8 cellular contexts compared by ENCODE assay signal in genomic region chr15:65517866-65518207, GRCh38. TPM values are rescaled to one million over a fixed set of nuclear protein-coding genes. Genes with fewer than 3 reads are reported as not detected.
A peak's percentile ranks its signal among the peaks of the same experiment; 100 is the strongest.
DNase-seq lines count a peak whose midpoint lies in the region; ATAC-seq and TF ChIP-seq lines count a peak whose summit lies in the region.

No MANE protein-coding gene starts in this region.

- no peaks in the 10 kb centered on the region for H3K27me3 Mint-ChIP-seq in activated naive CD4-positive, alpha-beta T cell treated with anti-CD3 and anti-CD28 coated beads, Interleukin-2, amount 10 ng/mL, durations not matched to agents 7 days and 5 days
- no peaks in the 10 kb centered on the region for H3K27me3 Mint-ChIP-seq in WTC11 (ENCODE audit: low read depth)

- peak overlapping the region; percentile 96 for H3K27ac Mint-ChIP-seq in activated naive CD4-positive, alpha-beta T cell treated with anti-CD3 and anti-CD28 coated beads, Interleukin-2, amount 10 ng/mL, durations not matched to agents 7 days and 5 days
- peak overlapping the region; percentile 74; the same call in 1 of the 2 replicates for H3K27ac Mint-ChIP-seq in WTC11

- POLR2A ChIA-PET in WTC11 (lab: Charles Lee), result interaction anchor here (0.7 kb wide), 1 partner anchor 26 kb away, joined by 5 read pairs; no protein-coding TSS in a partner anchor

- H3K4me3 ChIP-seq in iPS-20b (ENCODE audit: low read length) (peak overlapping the region; percentile 91), thymus (ENCODE audit: low read length) (peak overlapping the region; percentile 70)

- H3K4me1 Mint-ChIP-seq in activated naive CD4-positive, alpha-beta T cell treated with anti-CD3 and anti-CD28 coated beads, Interleukin-2, amount 10 ng/mL, durations not matched to agents 7 days and 5 days, result peaks cover 31% of the 10 kb centered on the region
- H3K4me1 Mint-ChIP-seq in WTC11, result peaks cover 12% of the 10 kb centered on the region

- no peak for TF ChIP-seq CTCF in WTC11 (IDR thresholded peaks at IDR 0.05)

- H3K36me3 Mint-ChIP-seq in activated naive CD4-positive, alpha-beta T cell treated with anti-CD3 and anti-CD28 coated beads, Interleukin-2, amount 10 ng/mL, durations not matched to agents 7 days and 5 days, result peaks cover 13% of the 10 kb centered on the region
- H3K36me3 Mint-ChIP-seq in WTC11, result no peaks in the 10 kb centered on the region

- H3K4me3 Mint-ChIP-seq in activated naive CD4-positive, alpha-beta T cell treated with anti-CD3 and anti-CD28 coated beads, Interleukin-2, amount 10 ng/mL, durations not matched to agents 7 days and 5 days, result peak overlapping the region; percentile 95
- peak overlapping the region; percentile 94 for H3K4me3 Mint-ChIP-seq in WTC11

- no peak; the same call in 1 of the 2 replicates for ATAC-seq in WTC11

- H3K9me3 Mint-ChIP-seq in activated naive CD4-positive, alpha-beta T cell treated with anti-CD3 and anti-CD28 coated beads, Interleukin-2, amount 10 ng/mL, durations not matched to agents 7 days and 5 days, result no peaks in the 10 kb centered on the region
- no peaks in the 10 kb centered on the region for H3K9me3 Mint-ChIP-seq in WTC11

- no peaks in the 10 kb centered on the region for H3K9me3 ChIP-seq in iPS-20b (ENCODE audit: insufficient read depth, low read depth, low read length)
- no peaks in the 10 kb centered on the region for H3K9me3 ChIP-seq in thymus (ENCODE audit: control insufficient read depth)

- WGBS in thymus, result 52% methylated on average over 8 of the region's 8 CpGs

- in situ Hi-C loops in KBM-7 (cut with MboI; ENCODE audit: low pct_unique_long_range_greater_than_20kb, low sequenced_read_pairs), result no loop called here

- H3K27ac ChIP-seq in iPS-20b (ENCODE audit: low read length), result no peak overlapping the region
- no peak overlapping the region for H3K27ac ChIP-seq in thymus (ENCODE audit: low read depth)

- DNase-seq in activated naive CD4-positive, alpha-beta T cell treated with anti-CD3 and anti-CD28 coated beads, Interleukin-2, amount 10 ng/mL, durations not matched to agents 7 days and 5 days, result no peak
- no peak for DNase-seq in activated naive CD4-positive, alpha-beta T cell treated with anti-CD3 and anti-CD28 coated beads, Interleukin-2, amount 50 U/mL, for 16 hours
- no peak for DNase-seq in WTC11 (ENCODE audit: low spot score)
- no peak for DNase-seq in KBM-7
- DNase-seq in NCI-H1436 treated with DMSO at 0.1 percent for 48 hours (lab: John Stamatoyannopoulos, UW), result no peak
- no peak for DNase-seq in activated CD4-positive, alpha-beta T cell treated with anti-CD3 and anti-CD28 coated beads for 48 hours

- H3K9ac ChIP-seq in iPS-20b (ENCODE audit: low read depth, low read length), result peak overlapping the region; percentile 65; the same call in 1 of the 2 replicates

- no peaks in the 10 kb centered on the region for H3K27me3 ChIP-seq in iPS-20b (ENCODE audit: insufficient read depth, low read length)
- no peaks in the 10 kb centered on the region for H3K27me3 ChIP-seq in thymus (ENCODE audit: control insufficient read depth, insufficient read depth)

- H3K36me3 ChIP-seq in iPS-20b (ENCODE audit: insufficient read depth, low read depth, low read length) (peaks cover 18% of the 10 kb centered on the region; the same call in 1 of the 2 replicates), thymus (ENCODE audit: control insufficient read depth, insufficient read depth) (peaks cover 8% of the 10 kb centered on the region)

- CTCF ChIA-PET in activated naive CD4-positive, alpha-beta T cell treated with anti-CD3 and anti-CD28 coated beads, Interleukin-2, amount 10 ng/mL, durations not matched to agents 7 days and 5 days (lab: Charles Lee), result interaction anchor here (0.6 kb wide), 1 partner anchor 330 kb away, joined by 3 read pairs; no protein-coding TSS in a partner anchor
- CTCF ChIA-PET in WTC11 (lab: Charles Lee), result no interaction called here

- H3K4me1 ChIP-seq in iPS-20b (ENCODE audit: insufficient read depth, low read length) (peaks cover 8% of the 10 kb centered on the region; the same call in 1 of the 2 replicates), thymus (ENCODE audit: control insufficient read depth, insufficient read depth, low read length) (peaks cover 4% of the 10 kb centered on the region)

TF ChIP-seq in WTC11, 78 proteins besides CTCF, POLR2A, EP300 and RAD21 (continues in another document):
- TF ChIP-seq ZNF263 (CRISPR knock-in tag; IDR thresholded peaks at IDR 0.05; ENCODE audit: low read depth), result no peak
- TF ChIP-seq USF1 (CRISPR knock-in tag; IDR thresholded peaks at IDR 0.05), result no peak
- TF ChIP-seq SOX15 (CRISPR knock-in tag; IDR thresholded peaks at IDR 0.05), result no peak
- no peak for TF ChIP-seq GTF2I (CRISPR knock-in tag; conservative IDR thresholded peaks at IDR 0.05)
- TF ChIP-seq NR1H2 (CRISPR knock-in tag; IDR thresholded peaks at IDR 0.05), result no peak
- no peak for TF ChIP-seq IRF2 (CRISPR knock-in tag; IDR thresholded peaks at IDR 0.05; ENCODE audit: borderline replicate concordance, low read depth)
- TF ChIP-seq SMAD3 (CRISPR knock-in tag; IDR thresholded peaks at IDR 0.05; ENCODE audit: borderline replicate concordance), result no peak
- no peak for TF ChIP-seq CBFB (CRISPR knock-in tag; IDR thresholded peaks at IDR 0.05; ENCODE audit: low read depth)
- no peak for TF ChIP-seq TEAD4 (CRISPR knock-in tag; IDR thresholded peaks at IDR 0.05)
- TF ChIP-seq, protein P1, sequence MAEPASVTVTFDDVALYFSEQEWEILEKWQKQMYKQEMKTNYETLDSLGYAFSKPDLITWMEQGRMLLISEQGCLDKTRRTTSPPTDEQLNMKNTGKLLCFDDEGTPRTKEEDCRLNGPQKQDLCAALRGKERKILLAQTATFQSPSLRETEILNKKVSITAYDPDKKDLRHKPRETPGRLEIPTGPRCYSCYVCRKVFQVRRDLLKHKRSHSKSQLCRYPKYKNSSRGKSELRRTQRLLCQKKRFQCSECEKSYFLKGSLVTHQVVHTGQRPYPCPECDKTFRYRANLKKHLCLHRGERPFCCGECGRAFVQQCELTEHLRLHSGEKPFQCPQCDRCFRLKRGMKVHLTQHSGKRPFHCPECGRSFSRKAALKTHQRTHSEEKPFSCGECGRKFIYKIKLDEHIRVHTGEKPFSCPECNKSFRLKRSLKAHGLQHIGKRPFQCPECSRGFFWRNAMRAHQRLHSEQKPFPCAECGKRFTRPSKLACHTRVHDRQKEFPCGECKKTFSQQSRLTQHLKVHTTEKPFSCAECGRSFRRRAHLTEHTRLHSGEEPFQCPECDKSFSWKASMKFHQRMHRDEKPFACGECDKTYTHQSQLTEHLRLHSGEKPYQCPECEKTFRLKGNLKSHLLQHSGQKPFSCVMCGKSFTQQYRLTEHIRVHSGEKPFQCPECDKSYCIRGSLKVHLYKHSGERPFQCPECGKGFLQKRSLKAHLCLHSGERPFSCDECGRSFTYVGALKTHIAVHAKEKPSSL (CRISPR knock-in tag; conservative IDR thresholded peaks at IDR 0.05), result no peak
- TF ChIP-seq, protein P2, sequence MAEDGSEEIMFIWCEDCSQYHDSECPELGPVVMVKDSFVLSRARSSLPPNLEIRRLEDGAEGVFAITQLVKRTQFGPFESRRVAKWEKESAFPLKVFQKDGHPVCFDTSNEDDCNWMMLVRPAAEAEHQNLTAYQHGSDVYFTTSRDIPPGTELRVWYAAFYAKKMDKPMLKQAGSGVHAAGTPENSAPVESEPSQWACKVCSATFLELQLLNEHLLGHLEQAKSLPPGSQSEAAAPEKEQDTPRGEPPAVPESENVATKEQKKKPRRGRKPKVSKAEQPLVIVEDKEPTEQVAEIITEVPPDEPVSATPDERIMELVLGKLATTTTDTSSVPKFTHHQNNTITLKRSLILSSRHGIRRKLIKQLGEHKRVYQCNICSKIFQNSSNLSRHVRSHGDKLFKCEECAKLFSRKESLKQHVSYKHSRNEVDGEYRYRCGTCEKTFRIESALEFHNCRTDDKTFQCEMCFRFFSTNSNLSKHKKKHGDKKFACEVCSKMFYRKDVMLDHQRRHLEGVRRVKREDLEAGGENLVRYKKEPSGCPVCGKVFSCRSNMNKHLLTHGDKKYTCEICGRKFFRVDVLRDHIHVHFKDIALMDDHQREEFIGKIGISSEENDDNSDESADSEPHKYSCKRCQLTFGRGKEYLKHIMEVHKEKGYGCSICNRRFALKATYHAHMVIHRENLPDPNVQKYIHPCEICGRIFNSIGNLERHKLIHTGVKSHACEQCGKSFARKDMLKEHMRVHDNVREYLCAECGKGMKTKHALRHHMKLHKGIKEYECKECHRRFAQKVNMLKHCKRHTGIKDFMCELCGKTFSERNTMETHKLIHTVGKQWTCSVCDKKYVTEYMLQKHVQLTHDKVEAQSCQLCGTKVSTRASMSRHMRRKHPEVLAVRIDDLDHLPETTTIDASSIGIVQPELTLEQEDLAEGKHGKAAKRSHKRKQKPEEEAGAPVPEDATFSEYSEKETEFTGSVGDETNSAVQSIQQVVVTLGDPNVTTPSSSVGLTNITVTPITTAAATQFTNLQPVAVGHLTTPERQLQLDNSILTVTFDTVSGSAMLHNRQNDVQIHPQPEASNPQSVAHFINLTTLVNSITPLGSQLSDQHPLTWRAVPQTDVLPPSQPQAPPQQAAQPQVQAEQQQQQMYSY (CRISPR knock-in tag; IDR thresholded peaks at IDR 0.05), result no peak
- TF ChIP-seq, protein P3, sequence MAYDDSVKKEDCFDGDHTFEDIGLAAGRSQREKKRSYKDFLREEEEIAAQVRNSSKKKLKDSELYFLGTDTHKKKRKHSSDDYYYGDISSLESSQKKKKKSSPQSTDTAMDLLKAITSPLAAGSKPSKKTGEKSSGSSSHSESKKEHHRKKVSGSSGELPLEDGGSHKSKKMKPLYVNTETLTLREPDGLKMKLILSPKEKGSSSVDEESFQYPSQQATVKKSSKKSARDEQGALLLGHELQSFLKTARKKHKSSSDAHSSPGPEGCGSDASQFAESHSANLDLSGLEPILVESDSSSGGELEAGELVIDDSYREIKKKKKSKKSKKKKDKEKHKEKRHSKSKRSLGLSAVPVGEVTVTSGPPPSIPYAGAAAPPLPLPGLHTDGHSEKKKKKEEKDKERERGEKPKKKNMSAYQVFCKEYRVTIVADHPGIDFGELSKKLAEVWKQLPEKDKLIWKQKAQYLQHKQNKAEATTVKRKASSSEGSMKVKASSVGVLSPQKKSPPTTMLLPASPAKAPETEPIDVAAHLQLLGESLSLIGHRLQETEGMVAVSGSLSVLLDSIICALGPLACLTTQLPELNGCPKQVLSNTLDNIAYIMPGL (CRISPR knock-in tag; IDR thresholded peaks at IDR 0.05), result no peak
- no peak for TF ChIP-seq EMX1 (CRISPR knock-in tag; IDR thresholded peaks at IDR 0.05)

RNA-seq across cellular contexts. Expression of gene DPP8, which starts 0.3 kb away (rescaled TPM):
- 24.0 to 31.9 TPM (median 26.4 TPM) in 3 replicates for total RNA-seq in WTC11 (2021)
- 12.5 TPM for polyA plus RNA-seq in thymus

RNA-seq across cellular contexts. Expression of gene HACD3, which starts 12.4 kb away (rescaled TPM):
- 95.9 to 116 TPM (median 114 TPM) in 3 replicates for total RNA-seq in WTC11 (2021)
- 20.2 TPM for polyA plus RNA-seq in thymus
